1 cellular context compared by ENCODE assay signal in the genomic region with DNA sequence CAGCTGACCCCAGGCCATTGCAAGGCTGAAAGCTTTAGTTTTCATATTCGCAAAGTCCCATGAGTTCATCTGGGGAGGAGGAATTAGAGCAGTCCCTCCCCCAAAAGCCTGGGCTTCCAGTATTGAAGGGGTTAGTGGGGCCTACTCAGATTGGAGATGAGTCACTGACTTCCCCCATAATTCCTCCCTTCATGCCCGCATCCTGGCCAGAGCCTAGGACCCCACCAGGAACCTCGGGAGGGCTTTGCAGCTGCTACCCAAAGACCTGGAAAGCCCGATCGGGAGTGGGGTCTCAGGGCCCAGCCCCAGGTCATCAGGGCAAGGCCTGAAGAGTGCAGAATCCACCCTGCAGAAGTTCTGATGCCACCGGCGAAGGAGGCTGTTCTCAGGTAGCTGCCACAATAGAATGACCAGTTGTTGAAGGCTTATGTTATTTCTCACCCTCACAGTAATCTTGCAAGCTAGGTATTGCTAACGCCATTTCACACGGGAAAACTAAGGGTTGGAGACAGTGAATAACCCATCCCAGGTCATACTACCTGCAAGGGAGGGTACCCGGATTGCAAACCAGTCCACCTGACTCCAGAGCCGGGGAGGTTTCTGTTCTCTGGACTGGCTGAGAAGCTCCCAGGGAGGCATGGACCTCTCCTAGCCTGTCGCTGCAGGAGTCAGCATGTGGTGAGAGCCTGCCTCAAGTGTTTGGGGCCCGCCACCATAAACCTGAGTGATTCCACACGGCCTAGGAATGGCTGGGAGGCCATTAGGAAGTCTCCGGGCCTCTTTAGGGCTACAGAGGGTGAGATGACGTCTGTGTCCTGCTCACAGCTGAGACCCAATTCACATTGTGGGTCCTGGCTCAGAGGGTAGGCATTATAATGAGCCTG.
TF ChIP-seq lines count a peak whose summit lies in the region.

No MANE protein-coding gene starts in this region.

TF ChIP-seq in GM23338, 12 proteins besides CTCF, POLR2A, EP300 and RAD21 (continued from another document):
- TF ChIP-seq, protein P1, sequence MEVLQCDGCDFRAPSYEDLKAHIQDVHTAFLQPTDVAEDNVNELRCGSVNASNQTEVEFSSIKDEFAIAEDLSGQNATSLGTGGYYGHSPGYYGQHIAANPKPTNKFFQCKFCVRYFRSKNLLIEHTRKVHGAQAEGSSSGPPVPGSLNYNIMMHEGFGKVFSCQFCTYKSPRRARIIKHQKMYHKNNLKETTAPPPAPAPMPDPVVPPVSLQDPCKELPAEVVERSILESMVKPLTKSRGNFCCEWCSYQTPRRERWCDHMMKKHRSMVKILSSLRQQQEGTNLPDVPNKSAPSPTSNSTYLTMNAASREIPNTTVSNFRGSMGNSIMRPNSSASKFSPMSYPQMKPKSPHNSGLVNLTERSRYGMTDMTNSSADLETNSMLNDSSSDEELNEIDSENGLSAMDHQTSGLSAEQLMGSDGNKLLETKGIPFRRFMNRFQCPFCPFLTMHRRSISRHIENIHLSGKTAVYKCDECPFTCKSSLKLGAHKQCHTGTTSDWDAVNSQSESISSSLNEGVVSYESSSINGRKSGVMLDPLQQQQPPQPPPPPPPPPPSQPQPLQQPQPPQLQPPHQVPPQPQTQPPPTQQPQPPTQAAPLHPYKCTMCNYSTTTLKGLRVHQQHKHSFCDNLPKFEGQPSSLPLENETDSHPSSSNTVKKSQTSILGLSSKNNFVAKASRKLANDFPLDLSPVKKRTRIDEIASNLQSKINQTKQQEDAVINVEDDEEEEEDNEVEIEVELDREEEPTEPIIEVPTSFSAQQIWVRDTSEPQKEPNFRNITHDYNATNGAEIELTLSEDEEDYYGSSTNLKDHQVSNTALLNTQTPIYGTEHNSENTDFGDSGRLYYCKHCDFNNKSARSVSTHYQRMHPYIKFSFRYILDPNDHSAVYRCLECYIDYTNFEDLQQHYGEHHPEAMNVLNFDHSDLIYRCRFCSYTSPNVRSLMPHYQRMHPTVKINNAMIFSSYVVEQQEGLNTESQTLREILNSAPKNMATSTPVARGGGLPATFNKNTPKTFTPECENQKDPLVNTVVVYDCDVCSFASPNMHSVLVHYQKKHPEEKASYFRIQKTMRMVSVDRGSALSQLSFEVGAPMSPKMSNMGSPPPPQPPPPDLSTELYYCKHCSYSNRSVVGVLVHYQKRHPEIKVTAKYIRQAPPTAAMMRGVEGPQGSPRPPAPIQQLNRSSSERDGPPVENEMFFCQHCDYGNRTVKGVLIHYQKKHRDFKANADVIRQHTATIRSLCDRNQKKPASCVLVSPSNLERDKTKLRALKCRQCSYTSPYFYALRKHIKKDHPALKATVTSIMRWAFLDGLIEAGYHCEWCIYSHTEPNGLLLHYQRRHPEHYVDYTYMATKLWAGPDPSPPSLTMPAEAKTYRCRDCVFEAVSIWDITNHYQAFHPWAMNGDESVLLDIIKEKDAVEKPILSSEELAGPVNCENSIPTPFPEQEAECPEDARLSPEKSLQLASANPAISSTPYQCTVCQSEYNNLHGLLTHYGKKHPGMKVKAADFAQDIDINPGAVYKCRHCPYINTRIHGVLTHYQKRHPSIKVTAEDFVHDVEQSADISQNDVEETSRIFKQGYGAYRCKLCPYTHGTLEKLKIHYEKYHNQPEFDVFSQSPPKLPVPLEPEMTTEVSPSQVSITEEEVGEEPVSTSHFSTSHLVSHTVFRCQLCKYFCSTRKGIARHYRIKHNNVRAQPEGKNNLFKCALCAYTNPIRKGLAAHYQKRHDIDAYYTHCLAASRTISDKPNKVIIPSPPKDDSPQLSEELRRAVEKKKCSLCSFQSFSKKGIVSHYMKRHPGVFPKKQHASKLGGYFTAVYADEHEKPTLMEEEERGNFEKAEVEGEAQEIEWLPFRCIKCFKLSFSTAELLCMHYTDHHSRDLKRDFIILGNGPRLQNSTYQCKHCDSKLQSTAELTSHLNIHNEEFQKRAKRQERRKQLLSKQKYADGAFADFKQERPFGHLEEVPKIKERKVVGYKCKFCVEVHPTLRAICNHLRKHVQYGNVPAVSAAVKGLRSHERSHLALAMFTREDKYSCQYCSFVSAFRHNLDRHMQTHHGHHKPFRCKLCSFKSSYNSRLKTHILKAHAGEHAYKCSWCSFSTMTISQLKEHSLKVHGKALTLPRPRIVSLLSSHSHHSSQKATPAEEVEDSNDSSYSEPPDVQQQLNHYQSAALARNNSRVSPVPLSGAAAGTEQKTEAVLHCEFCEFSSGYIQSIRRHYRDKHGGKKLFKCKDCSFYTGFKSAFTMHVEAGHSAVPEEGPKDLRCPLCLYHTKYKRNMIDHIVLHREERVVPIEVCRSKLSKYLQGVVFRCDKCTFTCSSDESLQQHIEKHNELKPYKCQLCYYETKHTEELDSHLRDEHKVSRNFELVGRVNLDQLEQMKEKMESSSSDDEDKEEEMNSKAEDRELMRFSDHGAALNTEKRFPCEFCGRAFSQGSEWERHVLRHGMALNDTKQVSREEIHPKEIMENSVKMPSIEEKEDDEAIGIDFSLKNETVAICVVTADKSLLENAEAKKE (CRISPR knock-in tag; IDR thresholded peaks at IDR 0.05): no peak
- TF ChIP-seq ZNF331 (CRISPR knock-in tag; IDR thresholded peaks at IDR 0.05; ENCODE audit: low read depth) (no peak), JUNB (IDR thresholded peaks at IDR 0.05; ENCODE audit: unreplicated experiment) (no peak), EZH2 (IDR thresholded peaks at IDR 0.05; ENCODE audit: low read depth, unreplicated experiment) (no peak)
